14 cellular contexts compared by ENCODE assay signal in genomic region chr14:20494935-20495766, GRCh38. TPM values are rescaled to one million over a fixed set of nuclear protein-coding genes. Genes with fewer than 3 reads are reported as not detected.
A peak's percentile ranks its signal among the peaks of the same experiment; 100 is the strongest.
DNase-seq lines count a peak whose midpoint lies in the region; ATAC-seq, FAIRE-seq and TF ChIP-seq lines count a peak whose summit lies in the region.
"Had no signal": no experiment of that assay in that cellular context is flagged by ENCODE, and none has a peak within 500 bp of the region (broad histone marks: within the 10 kb centered on the region; RNA-seq: fewer than 3 reads in every experiment).

No MANE protein-coding gene starts in this region.

- no peak overlapping the region for H3K9ac ChIP-seq in endodermal cell (ENCODE audit: extremely low read depth, low read length, poor library complexity, severe bottlenecking)

- peak overlapping the region; percentile 50 for H3K27ac Mint-ChIP-seq in activated CD4-positive, alpha-beta T cell treated with anti-CD3 and anti-CD28 coated beads, Interleukin-2, amount 10 ng/mL, durations not matched to agents 24 days and 14 days
- H3K27ac Mint-ChIP-seq in endodermal cell: no peak overlapping the region
- H3K27ac Mint-ChIP-seq in stimulated activated memory B cell treated with anti-CD40 and anti-IgM and Interleukin-4, amounts not matched to agents 10 μg/mL and 1 μg/mL and 100 μg/mL, for 72 hours: peak overlapping the region; percentile 48
- H3K27ac Mint-ChIP-seq: IgD-negative memory B cell, nephron progenitor cell had no signal

- TF ChIP-seq POLR2A in NB4 (IDR thresholded peaks at IDR 0.05; ENCODE audit: extremely low read depth, insufficient read length) (no peak), heart left ventricle (IDR thresholded peaks at IDR 0.05) (no peak)

- ATAC-seq in stimulated activated memory B cell treated with anti-CD40 and anti-IgM and Interleukin-4, amounts not matched to agents 10 μg/mL and 1 μg/mL and 100 μg/mL, for 72 hours: no peak
- ATAC-seq in heart left ventricle (no peak), HG02938 (IDR thresholded peaks at IDR 0.05; ENCODE audit: unreplicated experiment) (no peak)

- no peak for DNase-seq in activated CD4-positive, alpha-beta T cell treated with anti-CD3 and anti-CD28 coated beads, Interleukin-2, amount 10 ng/mL, durations not matched to agents 24 days and 14 days
- no peak for DNase-seq in activated CD4-positive, alpha-beta T cell treated with anti-CD3 and anti-CD28 coated beads, Interleukin-2, amount 50 U/mL, for 1 hour
- peak; percentile 76 for DNase-seq in NB4 (ENCODE audit: low read depth)
- no peak for DNase-seq in endodermal cell
- no peak for DNase-seq in RCC 7860 (ENCODE audit: low spot score)
- DNase-seq in heart left ventricle: no peak
- DNase-seq: ACHN, nephron progenitor cell had no signal

- H3K4me3 Mint-ChIP-seq in activated CD4-positive, alpha-beta T cell treated with anti-CD3 and anti-CD28 coated beads, Interleukin-2, amount 10 ng/mL, durations not matched to agents 24 days and 14 days: no peak overlapping the region
- H3K4me3 Mint-ChIP-seq in endodermal cell: no peak overlapping the region
- no peak overlapping the region for H3K4me3 Mint-ChIP-seq in stimulated activated memory B cell treated with anti-CD40 and anti-IgM and Interleukin-4, amounts not matched to agents 10 μg/mL and 1 μg/mL and 100 μg/mL, for 72 hours
- H3K4me3 Mint-ChIP-seq: IgD-negative memory B cell, nephron progenitor cell had no signal

- no peak overlapping the region for H3K27ac ChIP-seq in endodermal cell (ENCODE audit: low read depth, low read length)
- peak overlapping the region in 3 of 12 donors; percentile 13 to 59 (median 40) for H3K27ac ChIP-seq in heart left ventricle

- no peaks in the 10 kb centered on the region for H3K27me3 Mint-ChIP-seq in activated CD4-positive, alpha-beta T cell treated with anti-CD3 and anti-CD28 coated beads, Interleukin-2, amount 10 ng/mL, durations not matched to agents 24 days and 14 days
- no peaks in the 10 kb centered on the region for H3K27me3 Mint-ChIP-seq in endodermal cell (ENCODE audit: insufficient read depth)
- no peaks in the 10 kb centered on the region for H3K27me3 Mint-ChIP-seq in stimulated activated memory B cell treated with anti-CD40 and anti-IgM and Interleukin-4, amounts not matched to agents 10 μg/mL and 1 μg/mL and 100 μg/mL, for 72 hours

- FAIRE-seq in RCC 7860 (lab: Jason Lieb, UNC): no peak

- H3K9me3 ChIP-seq in endodermal cell (ENCODE audit: control insufficient read depth, low read length) (peaks cover 12% of the 10 kb centered on the region), heart left ventricle (no peaks in the 10 kb centered on the region)

- H3K27me3 ChIP-seq in endodermal cell (ENCODE audit: control insufficient read depth, insufficient read depth, low read length, poor library complexity, severe bottlenecking) (no peaks in the 10 kb centered on the region), heart left ventricle (no peaks in the 10 kb centered on the region)

- no peak for TF ChIP-seq CTCF in NB4 (IDR thresholded peaks at IDR 0.05; ENCODE audit: low read depth, low read length)
- no peak for TF ChIP-seq CTCF in endodermal cell (conservative IDR thresholded peaks at IDR 0.05)
- TF ChIP-seq CTCF in heart left ventricle (IDR thresholded peaks at IDR 0.05): no peak

- H3K4me3 ChIP-seq in NB4 (ENCODE audit: low read depth, low read length): no peak overlapping the region
- peak overlapping the region; percentile 40 for H3K4me3 ChIP-seq in endodermal cell (ENCODE audit: low read length)
- H3K4me3 ChIP-seq in heart left ventricle: no peak overlapping the region

- intact Hi-C loops in activated CD4-positive, alpha-beta T cell treated with anti-CD3 and anti-CD28 coated beads, Interleukin-2, amount 10 ng/mL, durations not matched to agents 24 days and 14 days (cut with micrococcal nuclease): no loop called here
- intact Hi-C loops in heart left ventricle (cut with DNase I): no loop called here

- no peaks in the 10 kb centered on the region for H3K9me3 Mint-ChIP-seq in activated CD4-positive, alpha-beta T cell treated with anti-CD3 and anti-CD28 coated beads, Interleukin-2, amount 10 ng/mL, durations not matched to agents 24 days and 14 days
- peaks cover 24% of the 10 kb centered on the region for H3K9me3 Mint-ChIP-seq in endodermal cell
- peaks cover 7% of the 10 kb centered on the region for H3K9me3 Mint-ChIP-seq in stimulated activated memory B cell treated with anti-CD40 and anti-IgM and Interleukin-4, amounts not matched to agents 10 μg/mL and 1 μg/mL and 100 μg/mL, for 72 hours
- H3K9me3 Mint-ChIP-seq: IgD-negative memory B cell had no signal

- no peaks in the 10 kb centered on the region for H3K36me3 Mint-ChIP-seq in activated CD4-positive, alpha-beta T cell treated with anti-CD3 and anti-CD28 coated beads, Interleukin-2, amount 10 ng/mL, durations not matched to agents 24 days and 14 days (ENCODE audit: low read depth)
- no peaks in the 10 kb centered on the region for H3K36me3 Mint-ChIP-seq in endodermal cell (ENCODE audit: low read depth)
- no peaks in the 10 kb centered on the region for H3K36me3 Mint-ChIP-seq in stimulated activated memory B cell treated with anti-CD40 and anti-IgM and Interleukin-4, amounts not matched to agents 10 μg/mL and 1 μg/mL and 100 μg/mL, for 72 hours

- H3K36me3 ChIP-seq in endodermal cell (ENCODE audit: control insufficient read depth, insufficient read depth, low read length) (no peaks in the 10 kb centered on the region), heart left ventricle (no peaks in the 10 kb centered on the region)

- 87 to 91% methylated on average over 7 to 8 of the region's 8 CpGs for WGBS in endodermal cell (ENCODE audit: insufficient coverage in 1 of 2, insufficient read length in 1 of 2), 2 experiments
- WGBS in heart left ventricle, 4 donors: 76 to 83% (median 79%) methylated on average over 8 of the region's 8 CpGs

- no peaks in the 10 kb centered on the region for H3K4me1 ChIP-seq in endodermal cell (ENCODE audit: control insufficient read depth, insufficient read depth, low read length)
- H3K4me1 ChIP-seq in heart left ventricle: peaks cover 0 to 49% (median 9%) of the 10 kb centered on the region in 12 donors

- peaks cover 36% of the 10 kb centered on the region for H3K4me1 Mint-ChIP-seq in activated CD4-positive, alpha-beta T cell treated with anti-CD3 and anti-CD28 coated beads, Interleukin-2, amount 10 ng/mL, durations not matched to agents 24 days and 14 days
- H3K4me1 Mint-ChIP-seq in endodermal cell: peaks cover 16% of the 10 kb centered on the region
- peaks cover 40% of the 10 kb centered on the region for H3K4me1 Mint-ChIP-seq in stimulated activated memory B cell treated with anti-CD40 and anti-IgM and Interleukin-4, amounts not matched to agents 10 μg/mL and 1 μg/mL and 100 μg/mL, for 72 hours

RNA-seq across cellular contexts. Expression of gene RNASE10, which starts 10.2 kb away (rescaled TPM):
- 0.47 and 0.50 TPM in 2 replicates for total RNA-seq in activated CD4-positive, alpha-beta T cell treated with anti-CD3 and anti-CD28 coated beads, Interleukin-2, amount 10 ng/mL, durations not matched to agents 24 days and 14 days
- total RNA-seq in endodermal cell (1 to 10 TPM in 1 of 2 donors, under 1 TPM in 1; 0.60 to 1.1 TPM), heart left ventricle (under 1 TPM in 5 of 9 donors, not detected in 4; 0.21 to 0.34 (median 0.27) TPM)
- 0.39 TPM for polyA plus RNA-seq in endodermal cell (2013, experiment 1 of 2)
- 0.33 TPM for polyA plus RNA-seq in endodermal cell (2013, experiment 2 of 2)
- not detected for polyA plus RNA-seq in heart left ventricle
- total RNA-seq: cerebellum, NCI-H460, temporal lobe had no signal

RNA-seq across cellular contexts. Expression of gene PNP, which starts 25.9 kb away (rescaled TPM):
- total RNA-seq in activated CD4-positive, alpha-beta T cell treated with anti-CD3 and anti-CD28 coated beads, Interleukin-2, amount 10 ng/mL, durations not matched to agents 24 days and 14 days: 155 and 158 TPM in 2 replicates
- total RNA-seq in endodermal cell (10 to 100 TPM; 52.8 to 59.8 TPM), heart left ventricle (10 to 100 TPM in 6 of 9 donors, 1 to 10 TPM in 3; 4.2 to 38.5 (median 10.5) TPM)
- polyA plus RNA-seq in endodermal cell (2013, experiment 1 of 2): 38.6 TPM
- 38.3 TPM for polyA plus RNA-seq in endodermal cell (2013, experiment 2 of 2)
- 10 to 100 TPM in 1 of 2 donors, 1 to 10 TPM in 1; 5.9 to 29.8 TPM for polyA plus RNA-seq in heart left ventricle

RNA-seq across cellular contexts. Expression of gene PIP4P1, which starts 33.9 kb away (rescaled TPM):
- total RNA-seq in activated CD4-positive, alpha-beta T cell treated with anti-CD3 and anti-CD28 coated beads, Interleukin-2, amount 10 ng/mL, durations not matched to agents 24 days and 14 days: 29.5 and 30.7 TPM in 2 replicates
- total RNA-seq in endodermal cell: 10 to 100 TPM; 32.1 to 38.1 TPM
- polyA plus RNA-seq in endodermal cell (2013, experiment 1 of 2): 39.0 TPM
- 45.4 TPM for polyA plus RNA-seq in endodermal cell (2013, experiment 2 of 2)
- 10 to 100 TPM; 12.3 to 25.3 (median 18.0) TPM for total RNA-seq in heart left ventricle
- 10 to 100 TPM; 13.9 to 39.8 TPM for polyA plus RNA-seq in heart left ventricle

RNA-seq across cellular contexts. Expression of gene APEX1, which starts 40.1 kb away (rescaled TPM):
- 239 and 242 TPM in 2 replicates for total RNA-seq in activated CD4-positive, alpha-beta T cell treated with anti-CD3 and anti-CD28 coated beads, Interleukin-2, amount 10 ng/mL, durations not matched to agents 24 days and 14 days
- 100 to 1,000 TPM; 228 to 249 TPM for total RNA-seq in endodermal cell
- 308 TPM for polyA plus RNA-seq in endodermal cell (2013, experiment 1 of 2)
- 267 TPM for polyA plus RNA-seq in endodermal cell (2013, experiment 2 of 2)
- total RNA-seq in heart left ventricle: 10 to 100 TPM; 60.4 to 92.6 (median 76.4) TPM
- 100 to 1,000 TPM in 1 of 2 donors, 10 to 100 TPM in 1; 47.9 to 109 TPM for polyA plus RNA-seq in heart left ventricle

RNA-seq across cellular contexts. Expression of gene OSGEP, which starts 40.5 kb away (rescaled TPM):
- 69.8 and 76.9 TPM in 2 replicates for total RNA-seq in activated CD4-positive, alpha-beta T cell treated with anti-CD3 and anti-CD28 coated beads, Interleukin-2, amount 10 ng/mL, durations not matched to agents 24 days and 14 days
- total RNA-seq in endodermal cell (10 to 100 TPM; 44.3 to 50.7 TPM), heart left ventricle (10 to 100 TPM; 16.1 to 40.9 (median 18.5) TPM)
- 36.2 TPM for polyA plus RNA-seq in endodermal cell (2013, experiment 1 of 2)
- 33.5 TPM for polyA plus RNA-seq in endodermal cell (2013, experiment 2 of 2)
- 10 to 100 TPM; 21.6 to 30.0 TPM for polyA plus RNA-seq in heart left ventricle
